Comparison of ENCODE assay signal across 16 cellular contexts in the genomic region with DNA sequence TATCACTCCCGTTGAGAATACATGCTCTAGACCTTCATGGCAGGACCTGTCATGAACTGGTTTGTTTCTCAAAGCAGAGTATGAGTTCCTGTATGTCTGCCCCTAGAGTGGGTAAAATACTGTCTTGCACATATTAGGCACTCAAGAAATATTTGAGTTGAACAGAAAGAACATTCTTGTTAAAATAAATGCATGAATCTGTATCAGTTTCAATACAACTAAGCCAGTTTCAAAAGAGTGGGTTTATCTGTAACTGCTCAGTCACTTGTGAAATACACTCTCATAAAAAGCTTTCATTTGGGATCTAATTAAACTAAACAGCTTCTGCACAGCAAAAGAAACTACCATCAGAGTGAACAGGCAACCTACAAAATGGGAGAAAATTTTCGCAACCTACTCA.
DNase-seq lines count a peak whose midpoint lies in the region; ATAC-seq and TF ChIP-seq lines count a peak whose summit lies in the region.
"Had no signal": no experiment of that assay in that cellular context is flagged by ENCODE, and none has a peak within 500 bp of the region (broad histone marks: within the 10 kb centered on the region; RNA-seq: fewer than 3 reads in every experiment).

No MANE protein-coding gene starts in this region.

- ATAC-seq in GM18499 (IDR thresholded peaks at IDR 0.05; ENCODE audit: insufficient read depth, unreplicated experiment) (peak; percentile 91), GM19395 (IDR thresholded peaks at IDR 0.05; ENCODE audit: unreplicated experiment) (peak; percentile 94), HG02759 (IDR thresholded peaks at IDR 0.05; ENCODE audit: unreplicated experiment) (peak; percentile 88), HG03432 (IDR thresholded peaks at IDR 0.05; ENCODE audit: unreplicated experiment) (peak; percentile 91)
- ATAC-seq: activated naive CD8-positive, alpha-beta T cell treated with anti-CD3 and anti-CD28 coated beads, Interleukin-2, amount 50 U/mL, for 24 hours; gastrocnemius medialis; HCT116; left colon had no signal

- H3K27ac Mint-ChIP-seq in neural progenitor cell = no peak overlapping the region
- H3K27ac Mint-ChIP-seq: activated CD4-positive, alpha-beta T cell treated with anti-CD3 and anti-CD28 coated beads, Interleukin-2, amount 10 ng/mL, durations not matched to agents 7 days and 5 days; activated naive CD8-positive, alpha-beta T cell treated with anti-CD3 and anti-CD28 coated beads, Interleukin-2, amount 50 U/mL, for 24 hours; dendritic cell treated with granulocyte-macrophage colony-stimulating factor and Interleukin-4, amounts not matched to agents 40 ng/mL and 50 ng/mL, for 4 days had no signal

- H3K4me2 ChIP-seq in neural progenitor cell = no peak overlapping the region

- intact Hi-C loops in breast epithelium (cut with DNase I; ENCODE audit: low total_unique reads) = no loop called here

- H3K4me1 ChIP-seq in neural progenitor cell (no peaks in the 10 kb centered on the region), breast epithelium (no peaks in the 10 kb centered on the region)
- H3K4me1 ChIP-seq: gastrocnemius medialis, stomach had no signal

- H3K36me3 ChIP-seq in neural progenitor cell (no peaks in the 10 kb centered on the region), breast epithelium (no peaks in the 10 kb centered on the region)
- H3K36me3 ChIP-seq: gastrocnemius medialis, stomach had no signal

- TF ChIP-seq CTCF in neural progenitor cell (IDR thresholded peaks at IDR 0.05) (no peak), breast epithelium (IDR thresholded peaks at IDR 0.05) (no peak)

- no peaks in the 10 kb centered on the region for H3F3A ChIP-seq in neural progenitor cell (ENCODE audit: low read depth)

- H3K4me1 Mint-ChIP-seq in neural progenitor cell = no peaks in the 10 kb centered on the region
- H3K4me1 Mint-ChIP-seq: activated CD4-positive, alpha-beta T cell treated with anti-CD3 and anti-CD28 coated beads, Interleukin-2, amount 10 ng/mL, durations not matched to agents 7 days and 5 days had no signal

- H3K27ac ChIP-seq in neural progenitor cell = no peak overlapping the region
- H3K27ac ChIP-seq in breast epithelium = no peak overlapping the region
- H3K27ac ChIP-seq: gastrocnemius medialis, stomach had no signal

- no peaks in the 10 kb centered on the region for H4K20me1 ChIP-seq in neural progenitor cell (ENCODE audit: low read depth)

- no peaks in the 10 kb centered on the region for H3K79me2 ChIP-seq in neural progenitor cell (ENCODE audit: low read depth)

- no peak overlapping the region for H3K9ac ChIP-seq in neural progenitor cell

- H3K36me3 Mint-ChIP-seq in neural progenitor cell = peaks cover 18% of the 10 kb centered on the region

- no peak overlapping the region for H3K4me3 ChIP-seq in neural progenitor cell
- H3K4me3 ChIP-seq in breast epithelium = no peak overlapping the region
- H3K4me3 ChIP-seq: gastrocnemius medialis, stomach had no signal

- DNase-seq in neural progenitor cell (ENCODE audit: low spot score) = no peak
- no peak for DNase-seq in SIG-M5 (lab: John Stamatoyannopoulos, UW)
- DNase-seq in NOMO-1 treated with DMSO at 0.1 percent for 48 hours (lab: John Stamatoyannopoulos, UW; ENCODE audit: unreplicated experiment) = no peak
- no peak for DNase-seq in breast epithelium (ENCODE audit: low spot score in 2 of 2)
- DNase-seq: activated CD4-positive, alpha-beta T cell treated with anti-CD3 and anti-CD28 coated beads, Interleukin-2, amount 10 ng/mL, durations not matched to agents 7 days and 5 days; activated naive CD8-positive, alpha-beta T cell treated with anti-CD3 and anti-CD28 coated beads, Interleukin-2, amount 50 U/mL, for 24 hours; gastrocnemius medialis; left colon; NCI-H226; stomach had no signal

- TF ChIP-seq POLR2A in breast epithelium (IDR thresholded peaks at IDR 0.05) = no peak

- H3K9me3 ChIP-seq in neural progenitor cell (ENCODE audit: low read depth) (no peaks in the 10 kb centered on the region), breast epithelium (no peaks in the 10 kb centered on the region)
- H3K9me3 ChIP-seq: gastrocnemius medialis, stomach had no signal

- no peak overlapping the region for H3K4me3 Mint-ChIP-seq in neural progenitor cell
- H3K4me3 Mint-ChIP-seq: activated CD4-positive, alpha-beta T cell treated with anti-CD3 and anti-CD28 coated beads, Interleukin-2, amount 10 ng/mL, durations not matched to agents 7 days and 5 days; activated naive CD8-positive, alpha-beta T cell treated with anti-CD3 and anti-CD28 coated beads, Interleukin-2, amount 50 U/mL, for 24 hours; dendritic cell treated with granulocyte-macrophage colony-stimulating factor and Interleukin-4, amounts not matched to agents 40 ng/mL and 50 ng/mL, for 4 days had no signal

- H3K27me3 Mint-ChIP-seq in neural progenitor cell (ENCODE audit: insufficient read depth, low read depth) = no peaks in the 10 kb centered on the region
- H3K27me3 Mint-ChIP-seq: activated naive CD8-positive, alpha-beta T cell treated with anti-CD3 and anti-CD28 coated beads, Interleukin-2, amount 50 U/mL, for 24 hours; dendritic cell treated with granulocyte-macrophage colony-stimulating factor and Interleukin-4, amounts not matched to agents 40 ng/mL and 50 ng/mL, for 4 days had no signal

- H3K9me3 Mint-ChIP-seq in neural progenitor cell = peaks cover 17% of the 10 kb centered on the region
- H3K9me3 Mint-ChIP-seq: activated CD4-positive, alpha-beta T cell treated with anti-CD3 and anti-CD28 coated beads, Interleukin-2, amount 10 ng/mL, durations not matched to agents 7 days and 5 days; activated naive CD8-positive, alpha-beta T cell treated with anti-CD3 and anti-CD28 coated beads, Interleukin-2, amount 50 U/mL, for 24 hours; dendritic cell treated with granulocyte-macrophage colony-stimulating factor and Interleukin-4, amounts not matched to agents 40 ng/mL and 50 ng/mL, for 4 days had no signal

- H3K27me3 ChIP-seq in neural progenitor cell (no peaks in the 10 kb centered on the region), breast epithelium (no peaks in the 10 kb centered on the region)
- H3K27me3 ChIP-seq: gastrocnemius medialis, stomach had no signal

- H2AFZ ChIP-seq in neural progenitor cell (replicated peaks) = no peak overlapping the region
